In genomic region chr2:131490616-131491468, GRCh38 we compare ENCODE assay signal across 8 cellular contexts. TPM values are rescaled to one million over a fixed set of nuclear protein-coding genes. Genes with fewer than 3 reads are reported as not detected.
DNase-seq lines count a peak whose midpoint lies in the region; ATAC-seq, FAIRE-seq and TF ChIP-seq lines count a peak whose summit lies in the region.
"Not testable (repeated sequence)": the region's sequence is repeated elsewhere in the genome, so short reads cannot be mapped to it uniquely, and the experiment has no call there.

No MANE protein-coding gene starts in this region.

- H3K9me3 Mint-ChIP-seq in T-helper 2 cell treated with Interferon-gamma antibody and Interleukin-4, amounts not matched to agents 5 μg/mL and 100 μg/mL, for 36 hours; activated naive CD8-positive, alpha-beta T cell (ENCODE audit: low read depth): not testable (repeated sequence)

- TF ChIP-seq RAD21 in A549 (conservative IDR thresholded peaks at IDR 0.05 in 1 of 2, IDR thresholded peaks at IDR 0.05 in 1 of 2): not testable (repeated sequence)

- H3K27me3 Mint-ChIP-seq in T-helper 2 cell treated with Interferon-gamma antibody and Interleukin-4, amounts not matched to agents 5 μg/mL and 100 μg/mL, for 36 hours (ENCODE audit: low read depth); activated naive CD8-positive, alpha-beta T cell: not testable (repeated sequence)

- H3K27ac Mint-ChIP-seq in T-helper 2 cell treated with Interferon-gamma antibody and Interleukin-4, amounts not matched to agents 5 μg/mL and 100 μg/mL, for 36 hours: peak overlapping the region; percentile 91
- peak overlapping the region; percentile 87 for H3K27ac Mint-ChIP-seq in activated naive CD8-positive, alpha-beta T cell

- TF ChIP-seq EP300 in A549 (IDR thresholded peaks at IDR 0.05): not testable (repeated sequence)

- not testable (repeated sequence) for ATAC-seq in A549

- H3K4me2 ChIP-seq in A549: peak overlapping the region; percentile 99

- CTCF ChIA-PET in A549 (lab: Yijun Ruan, JAX): interaction anchor here (2.0 kb wide), 1 partner anchor 8 kb away, joined by 7 read pairs; no protein-coding TSS in a partner anchor

- peak overlapping the region; percentile 92 for H3K4me3 Mint-ChIP-seq in T-helper 2 cell treated with Interferon-gamma antibody and Interleukin-4, amounts not matched to agents 5 μg/mL and 100 μg/mL, for 36 hours
- peak overlapping the region; percentile 89 for H3K4me3 Mint-ChIP-seq in activated naive CD8-positive, alpha-beta T cell

- H3K4me1 Mint-ChIP-seq in T-helper 2 cell treated with Interferon-gamma antibody and Interleukin-4, amounts not matched to agents 5 μg/mL and 100 μg/mL, for 36 hours (ENCODE audit: low read depth): peaks cover 21% of the 10 kb centered on the region
- H3K4me1 Mint-ChIP-seq in activated naive CD8-positive, alpha-beta T cell (ENCODE audit: low read depth): peaks cover 34% of the 10 kb centered on the region

- peak overlapping the region; percentile 99 for H3K4me3 ChIP-seq in A549
- peak overlapping the region; percentile 62 to 66 for H3K4me3 ChIP-seq in esophagus (ENCODE audit: low read depth in 1 of 2, low read length in 2 of 2)
- H3K4me3 ChIP-seq in skin epidermis: peak overlapping the region; percentile 65 to 97 (median 75)

- TF ChIP-seq POLR2A in A549 (IDR thresholded peaks at IDR 0.05; ENCODE audit: low read length): not testable (repeated sequence)

- not testable (repeated sequence) for H3K36me3 ChIP-seq in esophagus (ENCODE audit: control insufficient read depth in 2 of 2, insufficient read depth in 2 of 2, low read length in 1 of 2)

- H3K36me3 Mint-ChIP-seq in T-helper 2 cell treated with Interferon-gamma antibody and Interleukin-4, amounts not matched to agents 5 μg/mL and 100 μg/mL, for 36 hours (ENCODE audit: low read depth): peaks cover 22% of the 10 kb centered on the region
- not testable (repeated sequence) for H3K36me3 Mint-ChIP-seq in activated naive CD8-positive, alpha-beta T cell

- DNase-seq in A549 (ENCODE audit: low read depth in 1 of 2, low spot score in 1 of 2); GM18507 (ENCODE audit: extremely low spot score, insufficient read length, low read depth): not testable (repeated sequence)
- DNase-seq in NCI-H1694 (lab: John Stamatoyannopoulos, UW) (peak; percentile 33), medulla oblongata (ENCODE audit: extremely low spot score) (peak; percentile 36)
- peak; percentile 17 for DNase-seq in T-helper 2 cell treated with Interferon-gamma antibody and Interleukin-4, amounts not matched to agents 5 μg/mL and 100 μg/mL, for 36 hours (ENCODE audit: low spot score)

- POLR2A ChIA-PET in A549 (lab: Yijun Ruan, JAX): not testable (repeated sequence)

- FAIRE-seq in A549 (lab: Jason Lieb, UNC): not testable (repeated sequence)
- FAIRE-seq in GM18507 (lab: Jason Lieb, UNC): peak; percentile 85

- H3K27me3 ChIP-seq in esophagus (ENCODE audit: control insufficient read depth in 1 of 2, insufficient read depth in 2 of 2, low read length in 2 of 2): not testable (repeated sequence)

- not testable (repeated sequence) for H3K9me3 ChIP-seq in A549; esophagus (ENCODE audit: control insufficient read depth in 2 of 2, insufficient read depth in 1 of 2, low read depth in 1 of 2, low read length in 1 of 2)

- H3K27ac ChIP-seq in A549: peak overlapping the region; percentile 98 to 99
- H3K27ac ChIP-seq in esophagus (ENCODE audit: low read depth in 2 of 2, low read length in 1 of 2): peak overlapping the region in 1 of 2 donors; percentile 80
- H3K27ac ChIP-seq in skin epidermis: peak overlapping the region in 12 of 21 experiments; percentile 18 to 95 (median 52)

- peaks cover 26% of the 10 kb centered on the region; the same call in 2 of the 3 replicates for H3K4me1 ChIP-seq in A549
- H3K4me1 ChIP-seq in esophagus (ENCODE audit: control insufficient read depth in 2 of 2, insufficient read depth in 2 of 2, low read length in 1 of 2): not testable (repeated sequence)

- WGBS in A549 (ENCODE audit: missing lambda C conversion rate): 70% methylated on average over 20 of the region's 20 CpGs
- WGBS in esophagus, 2 donors: 59 to 60% methylated on average over 19 to 20 of the region's 20 CpGs

- TF ChIP-seq CTCF in A549 (IDR thresholded peaks at IDR 0.05): not testable (repeated sequence)

RNA-seq across cellular contexts. Expression of gene MZT2A, which starts 1.4 kb away (rescaled TPM):
- 58.1 and 69.2 TPM in 2 replicates for polyA plus RNA-seq in A549 (2011; rRNA removed)
- 320 and 378 TPM in 2 replicates for polyA plus RNA-seq in A549 (2012; cell fraction: cytosol; rRNA removed)
- polyA plus RNA-seq in A549 (2012; cell fraction: nucleus; rRNA removed): 233 and 288 TPM in 2 replicates
- polyA plus RNA-seq in A549 (2017; fragmentation: RNase III; extraction: RNeasy Plus Mini Kit Qiagen cat#74134 plus additional on column Dnase treatment): 118 to 129 TPM (median 119 TPM) in 3 replicates
- polyA minus RNA-seq in A549 (2011; rRNA and poly(A)+ RNA removed): 10.9 and 15.9 TPM in 2 replicates
- 100 to 1,000 TPM; 109 to 116 TPM for polyA plus RNA-seq in esophagus

RNA-seq across cellular contexts. Expression of gene TUBA3D, which starts 14.9 kb away (rescaled TPM):
- polyA plus RNA-seq in A549 (2011; rRNA removed) (not detected in 2 replicates), A549 (2017; fragmentation: RNase III; extraction: RNeasy Plus Mini Kit Qiagen cat#74134 plus additional on column Dnase treatment) (not detected in 3 replicates), esophagus (under 1 TPM; 0.08 to 0.29 TPM)
- polyA plus RNA-seq in A549 (2012; cell fraction: cytosol; rRNA removed): not detected in 2 replicates
- polyA plus RNA-seq in A549 (2012; cell fraction: nucleus; rRNA removed): not detected in 2 replicates
- polyA minus RNA-seq in A549 (2011; rRNA and poly(A)+ RNA removed): not detected in 2 replicates

RNA-seq across cellular contexts. Expression of gene CCDC74A, which starts 36.8 kb away (rescaled TPM):
- 11.7 and 12.5 TPM in 2 replicates for polyA plus RNA-seq in A549 (2011; rRNA removed)
- 25.0 and 30.1 TPM in 2 replicates for polyA plus RNA-seq in A549 (2012; cell fraction: cytosol; rRNA removed)
- polyA plus RNA-seq in A549 (2012; cell fraction: nucleus; rRNA removed): 81.0 and 92.7 TPM in 2 replicates
- 9.9 to 11.8 TPM (median 11.1 TPM) in 3 replicates for polyA plus RNA-seq in A549 (2017; fragmentation: RNase III; extraction: RNeasy Plus Mini Kit Qiagen cat#74134 plus additional on column Dnase treatment)
- polyA minus RNA-seq in A549 (2011; rRNA and poly(A)+ RNA removed): 3.5 and 6.1 TPM in 2 replicates
- polyA plus RNA-seq in esophagus: 1 to 10 TPM; 3.4 to 4.9 TPM
